Comparison of ENCODE assay signal across 8 cellular contexts in the genomic region with DNA sequence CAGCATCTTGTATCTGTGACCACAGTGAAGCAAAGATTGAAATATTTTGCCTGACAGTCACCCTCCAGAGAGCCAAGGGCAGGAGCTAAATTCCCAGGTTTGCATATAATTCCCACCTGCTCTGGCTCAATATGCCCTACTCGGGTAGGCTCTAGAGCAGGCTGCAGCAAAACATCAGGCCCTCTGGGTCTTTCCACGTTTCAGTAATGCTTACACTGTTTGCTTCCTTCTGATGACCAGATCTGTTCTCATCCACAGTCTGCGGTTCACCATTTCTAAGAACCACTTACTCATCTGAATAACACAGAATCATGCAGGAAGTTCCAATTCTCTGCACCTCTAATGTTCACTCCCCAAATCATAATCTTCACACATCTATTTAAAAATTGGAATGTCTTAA.
DNase-seq lines count a peak whose midpoint lies in the region; ATAC-seq and TF ChIP-seq lines count a peak whose summit lies in the region.

No MANE protein-coding gene starts in this region.

- intact Hi-C loops in activated CD4-positive, alpha-beta memory T cell treated with anti-CD3 and anti-CD28 coated beads for 36 hours (cut with micrococcal nuclease) = loop anchor here (1.0 to 2.0 kb wide), 5 partner anchors 26 to 213 kb away; no protein-coding TSS in a partner anchor

- TF ChIP-seq EP300 in gastroesophageal sphincter (IDR thresholded peaks at IDR 0.05) = no peak

- TF ChIP-seq CTCF in gastroesophageal sphincter (IDR thresholded peaks at IDR 0.05) = no peak
- no peak for TF ChIP-seq CTCF in mesothelial cell of epicardium (IDR thresholded peaks at IDR 0.05; ENCODE audit: unreplicated experiment)

- no peak overlapping the region for H3K4me3 ChIP-seq in gastroesophageal sphincter

- no peaks in the 10 kb centered on the region for H3K27me3 ChIP-seq in gastroesophageal sphincter

- H3K27ac ChIP-seq in gastroesophageal sphincter = no peak overlapping the region

- WGBS in gastroesophageal sphincter (ENCODE audit: low coverage in 1 of 2), 2 donors = 57 to 89% methylated on average over 2 to 3 of the region's 3 CpGs

- no peaks in the 10 kb centered on the region for H3K36me3 Mint-ChIP-seq in activated CD4-positive, alpha-beta memory T cell treated with anti-CD3 and anti-CD28 coated beads for 36 hours
- H3K36me3 Mint-ChIP-seq in mesothelial cell of epicardium = no peaks in the 10 kb centered on the region

- POLR2A ChIA-PET in activated CD4-positive, alpha-beta memory T cell treated with anti-CD3 and anti-CD28 coated beads for 36 hours (lab: Charles Lee) = interaction anchor here (1.0 kb wide), 1 partner anchor 213 kb away, joined by 3 read pairs; no protein-coding TSS in a partner anchor

- ATAC-seq in HG03196 (IDR thresholded peaks at IDR 0.05; ENCODE audit: unreplicated experiment) (peak; percentile 97), gastroesophageal sphincter (no peak)

- H3K9me3 ChIP-seq in gastroesophageal sphincter = no peaks in the 10 kb centered on the region

- H3K4me1 Mint-ChIP-seq in activated CD4-positive, alpha-beta memory T cell treated with anti-CD3 and anti-CD28 coated beads for 36 hours (ENCODE audit: low read depth) = peaks cover 22% of the 10 kb centered on the region
- peaks cover under 1% of the 10 kb centered on the region for H3K4me1 Mint-ChIP-seq in mesothelial cell of epicardium

- H3K4me1 ChIP-seq in gastroesophageal sphincter = peaks cover 0 to 10% (median 0%) of the 10 kb centered on the region in 3 donors

- no peaks in the 10 kb centered on the region for H3K27me3 Mint-ChIP-seq in activated CD4-positive, alpha-beta memory T cell treated with anti-CD3 and anti-CD28 coated beads for 36 hours
- no peaks in the 10 kb centered on the region for H3K27me3 Mint-ChIP-seq in mesothelial cell of epicardium (ENCODE audit: low read depth)

- H3K27ac Mint-ChIP-seq in activated CD4-positive, alpha-beta memory T cell treated with anti-CD3 and anti-CD28 coated beads for 36 hours = peak overlapping the region; percentile 15
- H3K27ac Mint-ChIP-seq in mesothelial cell of epicardium = no peak overlapping the region

- no peak for TF ChIP-seq POLR2A in gastroesophageal sphincter (IDR thresholded peaks at IDR 0.05)

- CTCF ChIA-PET in activated CD4-positive, alpha-beta memory T cell treated with anti-CD3 and anti-CD28 coated beads for 36 hours (lab: Charles Lee) = no interaction called here

- no peaks in the 10 kb centered on the region for H3K36me3 ChIP-seq in gastroesophageal sphincter

- DNase-seq in activated gamma-delta T cell treated with Interleukin-2 at 50 U/mL for 16 hours (peak; percentile 27), activated gamma-delta T cell (lab: John Stamatoyannopoulos, UW) (no peak), iPS-NIHi7 (ENCODE audit: extremely low spot score) (peak; percentile 12), mesothelial cell of epicardium (ENCODE audit: low spot score in 2 of 2, unreplicated experiment in 2 of 2) (no peak), HT-29 (ENCODE audit: low spot score) (no peak)
- peak; percentile 60 for DNase-seq in activated CD4-positive, alpha-beta memory T cell treated with anti-CD3 and anti-CD28 coated beads for 36 hours

- H3K4me3 Mint-ChIP-seq in activated CD4-positive, alpha-beta memory T cell treated with anti-CD3 and anti-CD28 coated beads for 36 hours = no peak overlapping the region
- H3K4me3 Mint-ChIP-seq in mesothelial cell of epicardium = no peak overlapping the region

- H3K9me3 Mint-ChIP-seq in activated CD4-positive, alpha-beta memory T cell treated with anti-CD3 and anti-CD28 coated beads for 36 hours = no peaks in the 10 kb centered on the region
- no peaks in the 10 kb centered on the region for H3K9me3 Mint-ChIP-seq in mesothelial cell of epicardium

Comparison
In these comparisons a context has a peak if more than half of its experiments do, and no peak if none do; other contexts are left out.
1. DNase-seq: peak in activated gamma-delta T cell treated with Interleukin-2 at 50 U/mL for 16 hours (single experiment), activated CD4-positive, alpha-beta memory T cell treated with anti-CD3 and anti-CD28 coated beads for 36 hours (single experiment) and iPS-NIHi7 (single experiment); none in activated gamma-delta T cell (single experiment), mesothelial cell of epicardium (0 of 2) and HT-29 (single experiment).